Comparison of ENCODE assay signal across 8 cellular contexts in the genomic region with DNA sequence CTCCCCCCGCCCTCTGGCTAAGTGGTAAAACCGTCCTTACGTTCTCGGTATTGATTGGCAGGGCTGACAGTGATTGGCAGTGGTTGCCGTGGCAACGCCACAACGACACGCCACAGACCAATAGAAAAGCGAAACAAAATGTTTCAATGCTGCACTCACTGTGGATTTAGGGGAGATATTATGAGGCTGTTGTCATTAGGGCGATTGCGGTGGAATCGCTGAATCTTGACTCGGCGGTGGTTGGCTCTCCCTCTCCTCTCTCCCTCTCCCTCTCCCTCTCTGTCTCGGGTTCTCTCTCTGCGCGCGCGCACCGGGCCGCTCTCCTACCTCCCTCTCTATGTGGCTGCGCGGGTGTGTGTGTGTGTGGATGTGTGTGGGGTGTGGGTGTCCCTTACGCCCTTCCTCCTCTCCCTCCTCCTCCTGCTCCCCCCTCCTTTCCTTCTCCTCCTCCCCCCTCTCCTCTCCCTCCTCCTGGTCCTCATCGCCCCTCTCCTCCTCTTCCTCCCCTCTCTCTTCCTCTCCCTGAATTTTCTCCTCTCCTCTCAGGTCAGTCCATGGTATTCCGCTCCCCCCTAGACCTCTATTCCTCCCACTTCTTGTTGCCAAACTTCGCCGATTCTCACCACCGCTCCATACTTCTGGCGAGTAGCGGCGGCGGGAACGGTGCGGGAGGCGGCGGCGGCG. TPM values are rescaled to one million over a fixed set of nuclear protein-coding genes. Genes with fewer than 3 reads are reported as not detected.
DNase-seq lines count a peak whose midpoint lies in the region; ATAC-seq and TF ChIP-seq lines count a peak whose summit lies in the region.

TSS of gene SIX3 (plus strand) at position 152 of the 684 bp plus-strand sequence. CDS start at position 555, 403 bp downstream.

- H3K27ac Mint-ChIP-seq in stimulated activated naive CD8-positive, alpha-beta T cell treated with anti-CD3 and anti-CD28 coated beads, Interleukin-15, amount 100 ng/mL, for 72 hours: peak within 1 kb of the TSS in 1 of 2 donors; percentile 13

- peak within 1 kb of the TSS; percentile 80 to 81 for H3K4me3 Mint-ChIP-seq in stimulated activated naive CD8-positive, alpha-beta T cell treated with anti-CD3 and anti-CD28 coated beads, Interleukin-15, amount 100 ng/mL, for 72 hours

- no peaks in the 10 kb centered on the region for H3K9me3 Mint-ChIP-seq in stimulated activated naive CD8-positive, alpha-beta T cell treated with anti-CD3 and anti-CD28 coated beads, Interleukin-15, amount 100 ng/mL, for 72 hours

- peaks cover 99% of the 10 kb centered on the region for H3K27me3 Mint-ChIP-seq in stimulated activated naive CD8-positive, alpha-beta T cell treated with anti-CD3 and anti-CD28 coated beads, Interleukin-15, amount 100 ng/mL, for 72 hours

- peaks cover 77% of the 10 kb centered on the region for H3K4me1 Mint-ChIP-seq in stimulated activated naive CD8-positive, alpha-beta T cell treated with anti-CD3 and anti-CD28 coated beads, Interleukin-15, amount 100 ng/mL, for 72 hours

- H3K9me3 ChIP-seq in ascending aorta: no peaks in the 10 kb centered on the region
- H3K9me3 ChIP-seq in left lung: no peaks in the 10 kb centered on the region

- H3K27me3 ChIP-seq in GM06990 (replicated peaks; ENCODE audit: control insufficient read depth, insufficient read depth, low read length) (peaks cover 5% of the 10 kb centered on the region; the same call in 1 of the 2 replicates), ascending aorta (peaks cover 23% of the 10 kb centered on the region), left lung (peaks cover 97 to 100% of the 10 kb centered on the region in 2 donors)

- peak within 1 kb of the TSS; percentile 57 for H3K4me3 ChIP-seq in GM06990 (replicated peaks; ENCODE audit: low read depth, low read length)
- peak within 1 kb of the TSS; percentile 45 to 55 for H3K4me3 ChIP-seq in ascending aorta
- H3K4me3 ChIP-seq in left lung: peak within 1 kb of the TSS in 1 of 2 donors; percentile 13

- no peak within 1 kb of the TSS for H3K27ac ChIP-seq in ascending aorta
- no peak within 1 kb of the TSS for H3K27ac ChIP-seq in left lung

- no peak for TF ChIP-seq CTCF in GM06990 (IDR thresholded peaks at IDR 0.05; ENCODE audit: insufficient read depth, low read length, poor library complexity, severe bottlenecking)
- TF ChIP-seq CTCF in ascending aorta (IDR thresholded peaks at IDR 0.05): no peak
- TF ChIP-seq CTCF in left lung (IDR thresholded peaks at IDR 0.05): no peak

- H3K4me1 ChIP-seq in ascending aorta (peaks cover 0 to 17% of the 10 kb centered on the region in 2 donors), left lung (peaks cover 6 to 56% of the 10 kb centered on the region in 2 donors)

- DNase-seq in GM06990 (ENCODE audit: extremely low read depth, insufficient read length): peak; percentile 49
- DNase-seq in NCI-H2227 treated with DMSO at 0.1 percent for 48 hours (lab: John Stamatoyannopoulos, UW): peak; percentile 52
- DNase-seq in ascending aorta (ENCODE audit: low spot score in 2 of 2): no peak
- DNase-seq in left lung: no peak
- DNase-seq in stimulated activated naive CD8-positive, alpha-beta T cell treated with anti-CD3 and anti-CD28 coated beads, Interleukin-15, amount 100 ng/mL, for 72 hours: peak; percentile 64 to 78
- no peak for DNase-seq in SW 1271 (lab: John Stamatoyannopoulos, UW)

- H3K36me3 ChIP-seq in GM06990 (ENCODE audit: control insufficient read depth, insufficient read depth, low read length): no peaks in the 10 kb centered on the region
- H3K36me3 ChIP-seq in ascending aorta: no peaks in the 10 kb centered on the region
- H3K36me3 ChIP-seq in left lung: no peaks in the 10 kb centered on the region

- peak; percentile 58 for ATAC-seq in GM21717 (IDR thresholded peaks at IDR 0.05; ENCODE audit: unreplicated experiment)
- ATAC-seq in left lung: peak; percentile 37
- peak; percentile 79 for ATAC-seq in stimulated activated naive CD8-positive, alpha-beta T cell treated with anti-CD3 and anti-CD28 coated beads, Interleukin-15, amount 100 ng/mL, for 72 hours
- ATAC-seq in HG03045 (IDR thresholded peaks at IDR 0.05; ENCODE audit: unreplicated experiment): no peak

- intact Hi-C loops in ascending aorta (cut with DNase I): no loop called here
- intact Hi-C loops in left lung (cut with DNase I): no loop called here

RNA-seq across cellular contexts. Expression of gene SIX3, which starts in this region (rescaled TPM):
- total RNA-seq in ascending aorta (not detected), left lung (not detected)

Comparison
In these comparisons a context has a peak if more than half of its experiments do, and no peak if none do; other contexts are left out.
1. Peak in ATAC-seq in left lung; RNA of the gene not detected or under 1 TPM.
2. DNase-seq: peak in GM06990 (single experiment), NCI-H2227 treated with DMSO at 0.1 percent for 48 hours (single experiment) and stimulated activated naive CD8-positive, alpha-beta T cell treated with anti-CD3 and anti-CD28 coated beads, Interleukin-15, amount 100 ng/mL, for 72 hours (2 of 2); none in ascending aorta (0 of 2), left lung (0 of 2) and SW 1271 (0 of 2).